11 cellular contexts compared by ENCODE assay signal in the genomic region with DNA sequence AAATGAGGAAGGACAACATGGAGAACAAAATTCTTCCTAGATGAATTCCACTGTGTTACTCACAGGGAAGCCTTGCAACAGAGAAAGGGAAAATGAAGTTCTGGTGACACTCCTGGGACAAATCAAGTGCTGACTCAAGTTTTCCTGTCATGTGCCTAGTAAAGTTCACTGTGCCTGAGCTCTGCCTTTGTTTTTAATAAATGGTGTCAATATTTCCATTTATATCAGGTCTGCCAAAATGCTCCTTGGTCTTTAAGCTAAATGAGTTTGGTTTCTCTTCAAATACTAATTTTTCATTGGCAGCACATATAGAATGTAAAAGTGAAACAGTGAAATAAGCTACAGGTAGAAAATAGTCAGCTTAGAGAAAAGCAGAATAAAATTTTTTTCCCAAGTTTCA. TPM values are rescaled to one million over a fixed set of nuclear protein-coding genes. Genes with fewer than 3 reads are reported as not detected.
A peak's percentile ranks its signal among the peaks of the same experiment; 100 is the strongest.
DNase-seq lines count a peak whose midpoint lies in the region; ATAC-seq, FAIRE-seq and TF ChIP-seq lines count a peak whose summit lies in the region.
"Had no signal": no experiment of that assay in that cellular context is flagged by ENCODE, and none has a peak within 500 bp of the region (broad histone marks: within the 10 kb centered on the region; RNA-seq: fewer than 3 reads in every experiment).

No MANE protein-coding gene starts in this region.

- H3K36me3 ChIP-seq in endothelial cell of umbilical vein (ENCODE audit: control insufficient read depth in 2 of 2, extremely low read depth in 1 of 2, insufficient read depth in 2 of 2, low read length in 2 of 2): peaks cover 4 to 15% of the 10 kb centered on the region in 2 experiments
- no peaks in the 10 kb centered on the region for H3K36me3 ChIP-seq in mucosa of descending colon (ENCODE audit: low read depth)
- peaks cover 49% of the 10 kb centered on the region for H3K36me3 ChIP-seq in upper lobe of right lung
- H3K36me3 ChIP-seq in BE2C: peaks cover 15% of the 10 kb centered on the region
- H3K36me3 ChIP-seq in SJCRH30: peaks cover 27% of the 10 kb centered on the region

- peak overlapping the region; percentile 49 for H3K27ac ChIP-seq in endothelial cell of umbilical vein (ENCODE audit: insufficient read depth, low read depth, low read length)
- H3K27ac ChIP-seq in upper lobe of right lung: peak overlapping the region; percentile 48
- no peak overlapping the region for H3K27ac ChIP-seq in SJCRH30

- H3K4me3 ChIP-seq in endothelial cell of umbilical vein (replicated peaks in 1 of 3; ENCODE audit: insufficient read depth in 1 of 3, low read depth in 1 of 3, low read length in 3 of 3) (no peak overlapping the region), mucosa of descending colon (no peak overlapping the region), upper lobe of right lung (no peak overlapping the region), BE2C (ENCODE audit: low read depth, low read length) (no peak overlapping the region), SJCRH30 (no peak overlapping the region)
- H3K4me3 ChIP-seq: BLaER1 treated with 17β-estradiol and CSF1 and Interleukin-3, amounts not matched to agents 10 nM and 100 nM had no signal

- DNase-seq in activated naive CD4-positive, alpha-beta T cell treated with anti-CD3 and anti-CD28 coated beads for 36 hours: peak; percentile 21
- DNase-seq in activated naive CD4-positive, alpha-beta T cell (lab: John Stamatoyannopoulos, UW): no peak
- peak; percentile 94 for DNase-seq in endothelial cell of umbilical vein (ENCODE audit: low read depth, low spot score)
- DNase-seq in mucosa of descending colon: peak in 1 of 3 donors; percentile 24
- DNase-seq in upper lobe of right lung: no peak
- DNase-seq in BE2C: no peak
- no peak for DNase-seq in SJCRH30
- DNase-seq: KBM-7 had no signal

- H3K4me1 ChIP-seq in endothelial cell of umbilical vein (ENCODE audit: control insufficient read depth, extremely low read depth, insufficient read depth, low read length): peaks cover 41% of the 10 kb centered on the region
- peaks cover 19% of the 10 kb centered on the region for H3K4me1 ChIP-seq in mucosa of descending colon (ENCODE audit: low read depth)
- peaks cover 14% of the 10 kb centered on the region for H3K4me1 ChIP-seq in upper lobe of right lung
- peaks cover 4% of the 10 kb centered on the region for H3K4me1 ChIP-seq in BE2C
- H3K4me1 ChIP-seq in SJCRH30: no peaks in the 10 kb centered on the region; the same call in 1 of the 2 replicates

- no peak overlapping the region for H2AFZ ChIP-seq in endothelial cell of umbilical vein (ENCODE audit: low read depth, low read length)

- H3K9me3 ChIP-seq in endothelial cell of umbilical vein (replicated peaks; ENCODE audit: control insufficient read depth, insufficient read depth, low read length) (no peaks in the 10 kb centered on the region), mucosa of descending colon (no peaks in the 10 kb centered on the region), upper lobe of right lung (no peaks in the 10 kb centered on the region), BE2C (no peaks in the 10 kb centered on the region), SJCRH30 (replicated peaks) (0 out of 2 replicates have a peak, but pooled peaks cover 3% of the 10 kb centered on the region)
- H3K9me3 ChIP-seq: BLaER1 treated with 17β-estradiol and CSF1 and Interleukin-3, amounts not matched to agents 10 nM and 100 nM had no signal

- intact Hi-C loops in activated naive CD4-positive, alpha-beta T cell treated with anti-CD3 and anti-CD28 coated beads for 36 hours (cut with micrococcal nuclease): loop anchor here (1.0 kb wide), 1 partner anchor 40 kb away; no protein-coding TSS in a partner anchor
- intact Hi-C loops in endothelial cell of umbilical vein (cut with micrococcal nuclease) (loop anchor here (5.0 kb wide), 2 partner anchors 42 to 58 kb away; a partner anchor contains a TSS), mucosa of descending colon (cut with DNase I, micrococcal nuclease) (loop anchor here (5.0 to 10.0 kb wide), 2 partner anchors 51 to 158 kb away; no protein-coding TSS in a partner anchor), upper lobe of right lung (cut with DNase I) (no loop called here)

- no peak for TF ChIP-seq POLR2A in endothelial cell of umbilical vein (IDR thresholded peaks at IDR 0.05; ENCODE audit: low read depth, low read length)

- H3K9me1 ChIP-seq in endothelial cell of umbilical vein (replicated peaks; ENCODE audit: control insufficient read depth, extremely low read depth, insufficient read depth, low read length): no peaks in the 10 kb centered on the region

- no TSS peak for BruUV-seq in endothelial cell of umbilical vein (replicated peaks; lab: Mats Ljungman, UMichigan)

- POLR2A ChIA-PET in endothelial cell of umbilical vein (lab: Charles Lee): interaction anchor here (0.6 kb wide), 1 partner anchor 717 kb away, joined by 7 read pairs; no protein-coding TSS in a partner anchor

- TF ChIP-seq CTCF in endothelial cell of umbilical vein (IDR thresholded peaks at IDR 0.05; ENCODE audit: extremely low read depth in 1 of 2, insufficient read depth in 1 of 2, low read depth in 1 of 2, low read length in 2 of 2): no peak
- TF ChIP-seq CTCF in mucosa of descending colon (IDR thresholded peaks at IDR 0.05): no peak
- no peak for TF ChIP-seq CTCF in upper lobe of right lung (IDR thresholded peaks at IDR 0.05)
- no peak for TF ChIP-seq CTCF in BE2C (IDR thresholded peaks at IDR 0.05; ENCODE audit: low read depth, low read length)

- peak overlapping the region; percentile 24 for H3K4me2 ChIP-seq in endothelial cell of umbilical vein (ENCODE audit: insufficient read depth, low read length)

- H3K27me3 ChIP-seq in endothelial cell of umbilical vein (ENCODE audit: control insufficient read depth in 2 of 2, insufficient read depth in 2 of 2, low read length in 2 of 2) (no peaks in the 10 kb centered on the region), upper lobe of right lung (no peaks in the 10 kb centered on the region), BE2C (no peaks in the 10 kb centered on the region), SJCRH30 (no peaks in the 10 kb centered on the region)
- H3K27me3 ChIP-seq: BLaER1 treated with 17β-estradiol and CSF1 and Interleukin-3, amounts not matched to agents 10 nM and 100 nM had no signal

- CTCF ChIA-PET in activated naive CD4-positive, alpha-beta T cell treated with anti-CD3 and anti-CD28 coated beads for 36 hours (lab: Charles Lee): interaction anchor here (1.4 to 5.2 kb wide), 5 partner anchors 42 to 233 kb away, joined by 4 to 33 read pairs (median 21); a partner anchor contains a TSS
- CTCF ChIA-PET in endothelial cell of umbilical vein (lab: Charles Lee): interaction anchor here (0.7 to 7.3 kb wide), 17 partner anchors 11 to 356 kb away, joined by 3 to 299 read pairs (median 3); a partner anchor contains a TSS

- peaks cover 16% of the 10 kb centered on the region for H3K36me3 Mint-ChIP-seq in activated naive CD4-positive, alpha-beta T cell treated with anti-CD3 and anti-CD28 coated beads for 36 hours (ENCODE audit: low read depth)

- H3K9me3 Mint-ChIP-seq in activated naive CD4-positive, alpha-beta T cell treated with anti-CD3 and anti-CD28 coated beads for 36 hours: no peaks in the 10 kb centered on the region

- H3K27ac Mint-ChIP-seq in activated naive CD4-positive, alpha-beta T cell treated with anti-CD3 and anti-CD28 coated beads for 36 hours: peak overlapping the region; percentile 46

- no peaks in the 10 kb centered on the region for H4K20me1 ChIP-seq in endothelial cell of umbilical vein (replicated peaks; ENCODE audit: control insufficient read depth, extremely low read depth, insufficient read depth, low read length)

- no peaks in the 10 kb centered on the region for H3K27me3 Mint-ChIP-seq in activated naive CD4-positive, alpha-beta T cell treated with anti-CD3 and anti-CD28 coated beads for 36 hours (ENCODE audit: low read depth)

- peak; percentile 90 for FAIRE-seq in endothelial cell of umbilical vein (lab: Jason Lieb, UNC)

- no peak overlapping the region for H3K4me3 Mint-ChIP-seq in activated naive CD4-positive, alpha-beta T cell treated with anti-CD3 and anti-CD28 coated beads for 36 hours

- ATAC-seq in mucosa of descending colon (peak; percentile 39), upper lobe of right lung (peak; percentile 64), HG02759 (IDR thresholded peaks at IDR 0.05; ENCODE audit: unreplicated experiment) (no peak)

- dilution Hi-C loops in endothelial cell of umbilical vein (cut with MboI; ENCODE audit: extremely low pct_ligation_motif_present, low sequenced_read_pairs): no loop called here

- H3K4me1 Mint-ChIP-seq in activated naive CD4-positive, alpha-beta T cell treated with anti-CD3 and anti-CD28 coated beads for 36 hours (ENCODE audit: low read depth): peaks cover 48% of the 10 kb centered on the region

- H3K9ac ChIP-seq in endothelial cell of umbilical vein (replicated peaks; ENCODE audit: extremely low read depth, insufficient read depth, low read length): no peak overlapping the region

- H3K79me2 ChIP-seq in endothelial cell of umbilical vein (ENCODE audit: control insufficient read depth, insufficient read depth, low read length): no peaks in the 10 kb centered on the region

RNA-seq across cellular contexts. Expression of a gene that starts 33.0 kb away (rescaled TPM):
- not detected for total RNA-seq in activated naive CD4-positive, alpha-beta T cell treated with anti-CD3 and anti-CD28 coated beads for 36 hours
- total RNA-seq in endothelial cell of umbilical vein (not detected in 2 replicates), mucosa of descending colon (not detected), upper lobe of right lung (not detected)
- polyA plus RNA-seq in endothelial cell of umbilical vein: not detected in 2 replicates
- polyA plus RNA-seq in endothelial cell of umbilical vein (2011; cell fraction: cytosol; rRNA removed): not detected in 2 replicates
- not detected in 2 replicates for polyA plus RNA-seq in endothelial cell of umbilical vein (2011; cell fraction: nucleus; rRNA removed)
- not detected in 2 replicates for polyA plus RNA-seq in endothelial cell of umbilical vein (2012)
- not detected in 2 replicates for polyA minus RNA-seq in endothelial cell of umbilical vein
- not detected for polyA minus RNA-seq in endothelial cell of umbilical vein (2011; cell fraction: cytosol; rRNA and poly(A)+ RNA removed)
- polyA minus RNA-seq in endothelial cell of umbilical vein (2011; cell fraction: nucleus; rRNA and poly(A)+ RNA removed): not detected in 2 replicates
- polyA plus RNA-seq in BE2C (2012; ENCODE audit: insufficient read depth, insufficient read length, low read depth): not detected
- total RNA-seq in SJCRH30 (2014; rRNA removed; shearing (Covaris generic)): not detected in 2 replicates
- total RNA-seq: glomerular endothelial cell had no signal

RNA-seq across cellular contexts. Expression of a gene that starts 40.9 kb away (rescaled TPM):
- total RNA-seq in activated naive CD4-positive, alpha-beta T cell treated with anti-CD3 and anti-CD28 coated beads for 36 hours: 10 to 100 TPM; 18.6 to 27.0 TPM
- total RNA-seq in endothelial cell of umbilical vein (41.1 and 56.4 TPM in 2 replicates), mucosa of descending colon (10 to 100 TPM; 32.3 to 48.9 (median 43.0) TPM), upper lobe of right lung (96.8 TPM)
- polyA plus RNA-seq in endothelial cell of umbilical vein: 42.3 and 47.5 TPM in 2 replicates
- polyA plus RNA-seq in endothelial cell of umbilical vein (2011; cell fraction: cytosol; rRNA removed): 19.8 and 21.3 TPM in 2 replicates
- 92.9 and 102 TPM in 2 replicates for polyA plus RNA-seq in endothelial cell of umbilical vein (2011; cell fraction: nucleus; rRNA removed)
- polyA plus RNA-seq in endothelial cell of umbilical vein (2012): 37.9 and 41.6 TPM in 2 replicates
- 152 and 194 TPM in 2 replicates for polyA minus RNA-seq in endothelial cell of umbilical vein
- polyA minus RNA-seq in endothelial cell of umbilical vein (2011; cell fraction: cytosol; rRNA and poly(A)+ RNA removed): 35.7 TPM
- 56.1 and 72.3 TPM in 2 replicates for polyA minus RNA-seq in endothelial cell of umbilical vein (2011; cell fraction: nucleus; rRNA and poly(A)+ RNA removed)
- polyA plus RNA-seq in BE2C (2012; ENCODE audit: insufficient read depth, insufficient read length, low read depth): 29.9 TPM
- total RNA-seq in SJCRH30 (2014; rRNA removed; shearing (Covaris generic)): 76.4 and 78.5 TPM in 2 replicates

Comparison
In these comparisons a context has a peak if more than half of its experiments do, and no peak if none do; other contexts are left out.
1. DNase-seq: peak in activated naive CD4-positive, alpha-beta T cell treated with anti-CD3 and anti-CD28 coated beads for 36 hours (single experiment) and endothelial cell of umbilical vein (single experiment); none in activated naive CD4-positive, alpha-beta T cell (0 of 4), upper lobe of right lung (single experiment), BE2C (single experiment) and SJCRH30 (0 of 2).